9 cellular contexts compared by ENCODE assay signal in the genomic region with DNA sequence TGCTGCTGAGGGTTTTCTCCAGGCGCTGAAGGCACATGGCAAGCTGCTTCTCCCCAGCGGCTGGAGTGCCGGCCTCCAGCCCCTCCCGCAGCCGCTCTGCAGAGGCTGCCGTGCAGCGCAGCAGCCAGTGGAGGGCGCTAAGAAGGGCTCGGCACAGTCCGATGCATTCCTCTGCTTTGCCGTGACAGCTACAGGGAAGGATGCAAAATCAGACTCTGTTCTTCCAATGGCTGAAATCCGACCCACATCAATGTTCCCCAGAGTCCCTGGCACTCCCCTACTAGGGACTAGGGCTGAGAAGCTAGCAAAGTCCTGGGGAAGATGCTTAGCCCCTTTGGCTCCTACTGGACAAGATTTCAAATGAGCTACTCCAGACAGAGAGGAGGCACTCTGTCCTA. TPM values are rescaled to one million over a fixed set of nuclear protein-coding genes. Genes with fewer than 3 reads are reported as not detected.
DNase-seq lines count a peak whose midpoint lies in the region; ATAC-seq and TF ChIP-seq lines count a peak whose summit lies in the region.
"Had no signal": no experiment of that assay in that cellular context is flagged by ENCODE, and none has a peak within 500 bp of the region (broad histone marks: within the 10 kb centered on the region; RNA-seq: fewer than 3 reads in every experiment).

No MANE protein-coding gene starts in this region.

- no peaks in the 10 kb centered on the region for H4K20me1 ChIP-seq in OCI-LY3 (ENCODE audit: insufficient read depth, low read length)

- H3K9me3 Mint-ChIP-seq in stimulated activated naive CD8-positive, alpha-beta T cell treated with anti-CD3 and anti-CD28 coated beads, Interleukin-15, amount 100 ng/mL, for 72 hours = no peaks in the 10 kb centered on the region
- H3K9me3 Mint-ChIP-seq in activated naive CD8-positive, alpha-beta T cell treated with anti-CD3 and anti-CD28 coated beads for 36 hours = no peaks in the 10 kb centered on the region

- no peak for TF ChIP-seq POLR2A in upper lobe of left lung (IDR thresholded peaks at IDR 0.05)

- H3K9ac ChIP-seq in OCI-LY3 (ENCODE audit: low read length) = no peak overlapping the region

- H3K27me3 ChIP-seq in cardiac muscle cell = no peaks in the 10 kb centered on the region
- H3K27me3 ChIP-seq in OCI-LY3 (ENCODE audit: low read depth, low read length) = no peaks in the 10 kb centered on the region
- no peaks in the 10 kb centered on the region for H3K27me3 ChIP-seq in upper lobe of left lung

- no peak overlapping the region for H2AFZ ChIP-seq in OCI-LY3 (ENCODE audit: low read depth, low read length)

- peaks cover 13% of the 10 kb centered on the region for H3K36me3 Mint-ChIP-seq in activated naive CD8-positive, alpha-beta T cell treated with anti-CD3 and anti-CD28 coated beads for 36 hours

- intact Hi-C loops in cardiac septum (cut with DNase I) = loop anchor here (5.0 to 10.0 kb wide), 2 partner anchors 50 to 77 kb away; no protein-coding TSS in a partner anchor

- H3K4me3 ChIP-seq in cardiac muscle cell = no peak overlapping the region
- H3K4me3 ChIP-seq in OCI-LY3 (ENCODE audit: low read length) = no peak overlapping the region
- no peak overlapping the region for H3K4me3 ChIP-seq in fibroblast of mammary gland (ENCODE audit: control insufficient read depth, low read depth, low read length)
- no peak overlapping the region for H3K4me3 ChIP-seq in upper lobe of left lung

- no peak overlapping the region for H3K27ac Mint-ChIP-seq in stimulated activated naive CD8-positive, alpha-beta T cell treated with anti-CD3 and anti-CD28 coated beads, Interleukin-15, amount 100 ng/mL, for 72 hours
- H3K27ac Mint-ChIP-seq in activated naive CD8-positive, alpha-beta T cell treated with anti-CD3 and anti-CD28 coated beads for 36 hours = no peak overlapping the region

- 49 to 66% methylated on average over 6 to 12 of the region's 12 CpGs for whole genome bisulfite sequencing in upper lobe of left lung, 2 donors

- peak; percentile 82 for TF ChIP-seq CTCF in cardiac muscle cell (IDR thresholded peaks at IDR 0.05; ENCODE audit: low read depth, low read length)
- TF ChIP-seq CTCF in OCI-LY3 (IDR thresholded peaks at IDR 0.05; ENCODE audit: low read depth, low read length) = peak; percentile 57
- TF ChIP-seq CTCF in fibroblast of mammary gland (conservative IDR thresholded peaks at IDR 0.05; ENCODE audit: control insufficient read depth, insufficient read depth, low read depth, low read length) = peak; percentile 79
- peak in 4 of 6 experiments; percentile 12 to 36 (median 19) for TF ChIP-seq CTCF in upper lobe of left lung (IDR thresholded peaks at IDR 0.05)

- H3K9me3 ChIP-seq in cardiac muscle cell (ENCODE audit: low read depth) (no peaks in the 10 kb centered on the region), OCI-LY3 (ENCODE audit: insufficient read depth, low read length) (no peaks in the 10 kb centered on the region), upper lobe of left lung (no peaks in the 10 kb centered on the region)

- ATAC-seq in upper lobe of left lung (ENCODE audit: low FRiP score in 2 of 2) (no peak), HG03108 (IDR thresholded peaks at IDR 0.05; ENCODE audit: unreplicated experiment) (no peak)
- no peak for ATAC-seq in stimulated activated naive CD8-positive, alpha-beta T cell treated with anti-CD3 and anti-CD28 coated beads, Interleukin-15, amount 100 ng/mL, for 72 hours

- H3K4me1 Mint-ChIP-seq in stimulated activated naive CD8-positive, alpha-beta T cell treated with anti-CD3 and anti-CD28 coated beads, Interleukin-15, amount 100 ng/mL, for 72 hours = no peaks in the 10 kb centered on the region
- H3K4me1 Mint-ChIP-seq in activated naive CD8-positive, alpha-beta T cell treated with anti-CD3 and anti-CD28 coated beads for 36 hours = no peaks in the 10 kb centered on the region

- DNase-seq in cardiac muscle cell (ENCODE audit: low read depth in 1 of 2, low spot score in 1 of 2) (peak; percentile 67 to 76), cardiac septum (ENCODE audit: low spot score) (no peak), fibroblast of mammary gland (ENCODE audit: low read depth) (peak; percentile 62), upper lobe of left lung (peak in 1 of 2 donors; percentile 77)
- DNase-seq in stimulated activated naive CD8-positive, alpha-beta T cell treated with anti-CD3 and anti-CD28 coated beads, Interleukin-15, amount 100 ng/mL, for 72 hours = no peak
- no peak for DNase-seq in activated naive CD8-positive, alpha-beta T cell treated with anti-CD3 and anti-CD28 coated beads for 36 hours
- DNase-seq: NCI-H2171 treated with DMSO at 0.1 percent for 48 hours had no signal

- H3K27me3 Mint-ChIP-seq in stimulated activated naive CD8-positive, alpha-beta T cell treated with anti-CD3 and anti-CD28 coated beads, Interleukin-15, amount 100 ng/mL, for 72 hours = no peaks in the 10 kb centered on the region
- no peaks in the 10 kb centered on the region for H3K27me3 Mint-ChIP-seq in activated naive CD8-positive, alpha-beta T cell treated with anti-CD3 and anti-CD28 coated beads for 36 hours

- peak overlapping the region; percentile 5; the same call in 1 of the 2 replicates for H3K4me2 ChIP-seq in OCI-LY3 (ENCODE audit: low read length)

- H3K79me2 ChIP-seq in OCI-LY3 (ENCODE audit: low read length) = no peaks in the 10 kb centered on the region

- no peak overlapping the region for H3K4me3 Mint-ChIP-seq in stimulated activated naive CD8-positive, alpha-beta T cell treated with anti-CD3 and anti-CD28 coated beads, Interleukin-15, amount 100 ng/mL, for 72 hours
- no peak overlapping the region for H3K4me3 Mint-ChIP-seq in activated naive CD8-positive, alpha-beta T cell treated with anti-CD3 and anti-CD28 coated beads for 36 hours

- TF ChIP-seq EP300 in upper lobe of left lung (IDR thresholded peaks at IDR 0.05) = no peak

- H3K4me1 ChIP-seq in cardiac muscle cell (ENCODE audit: low read depth) (peaks cover 11% of the 10 kb centered on the region), OCI-LY3 (ENCODE audit: low read length) (peaks cover 14% of the 10 kb centered on the region), upper lobe of left lung (peaks cover 12 to 14% (median 13%) of the 10 kb centered on the region in 4 donors)

- peaks cover 9% of the 10 kb centered on the region for H3K36me3 ChIP-seq in cardiac muscle cell
- peaks cover 19% of the 10 kb centered on the region for H3K36me3 ChIP-seq in OCI-LY3 (replicated peaks; ENCODE audit: low read depth, low read length)
- H3K36me3 ChIP-seq in upper lobe of left lung = peaks cover 15 to 61% (median 48%) of the 10 kb centered on the region in 4 donors

- H3K27ac ChIP-seq in cardiac muscle cell (no peak overlapping the region), OCI-LY3 (ENCODE audit: low read length) (no peak overlapping the region), upper lobe of left lung (no peak overlapping the region)

RNA-seq across cellular contexts. Expression of a gene that starts 19.0 kb away (rescaled TPM):
- total RNA-seq in cardiac muscle cell (116 and 125 TPM in 2 replicates), cardiac septum (56.4 TPM), upper lobe of left lung (100 to 1,000 TPM in 1 of 6 donors, 10 to 100 TPM in 5; 36.5 to 157 (median 71.0) TPM)
- 102 and 121 TPM in 2 replicates for polyA plus RNA-seq in cardiac muscle cell
- 100 to 1,000 TPM; 103 to 107 TPM for total RNA-seq in activated naive CD8-positive, alpha-beta T cell treated with anti-CD3 and anti-CD28 coated beads for 36 hours

RNA-seq across cellular contexts. Expression of a gene that starts 19.9 kb away (rescaled TPM):
- total RNA-seq in cardiac muscle cell (not detected in 2 replicates), cardiac septum (not detected), upper lobe of left lung (10 to 100 TPM in 1 of 6 donors, 1 to 10 TPM in 5; 1.6 to 14.4 (median 2.7) TPM)
- polyA plus RNA-seq in cardiac muscle cell = not detected in 2 replicates
- not detected for total RNA-seq in activated naive CD8-positive, alpha-beta T cell treated with anti-CD3 and anti-CD28 coated beads for 36 hours

RNA-seq across cellular contexts. Expression of a gene that starts 27.6 kb away (rescaled TPM):
- total RNA-seq in cardiac muscle cell (78.1 and 87.0 TPM in 2 replicates), cardiac septum (66.8 TPM), upper lobe of left lung (10 to 100 TPM; 31.0 to 55.3 (median 49.9) TPM)
- polyA plus RNA-seq in cardiac muscle cell = 58.1 and 65.4 TPM in 2 replicates
- 10 to 100 TPM; 11.4 to 12.1 TPM for total RNA-seq in activated naive CD8-positive, alpha-beta T cell treated with anti-CD3 and anti-CD28 coated beads for 36 hours

RNA-seq across cellular contexts. Expression of a gene that starts 54.6 kb away (rescaled TPM):
- 154 and 161 TPM in 2 replicates for total RNA-seq in cardiac muscle cell
- 139 and 160 TPM in 2 replicates for polyA plus RNA-seq in cardiac muscle cell
- total RNA-seq in cardiac septum = 85.2 TPM
- total RNA-seq in upper lobe of left lung = 100 to 1,000 TPM in 2 of 6 donors, 10 to 100 TPM in 4; 55.5 to 117 (median 78.8) TPM
- 100 to 1,000 TPM; 173 to 177 TPM for total RNA-seq in activated naive CD8-positive, alpha-beta T cell treated with anti-CD3 and anti-CD28 coated beads for 36 hours

Comparison
In these comparisons a context has a peak if more than half of its experiments do, and no peak if none do; other contexts are left out.
1. DNase-seq: peak in cardiac muscle cell (2 of 2) and fibroblast of mammary gland (single experiment); none in cardiac septum (single experiment), stimulated activated naive CD8-positive, alpha-beta T cell treated with anti-CD3 and anti-CD28 coated beads, Interleukin-15, amount 100 ng/mL, for 72 hours (0 of 2) and activated naive CD8-positive, alpha-beta T cell treated with anti-CD3 and anti-CD28 coated beads for 36 hours (single experiment).
2. CTCF ChIP-seq: peak in every context shown above with its lines; median percentile 82 in cardiac muscle cell; 79 in fibroblast of mammary gland; 57 in OCI-LY3; 19 in upper lobe of left lung.